ENCODE assay signal across 31 cellular contexts in genomic region chr1:225364439-225364838, GRCh38.
"Had no signal": no experiment of that assay in that cellular context is flagged by ENCODE, and none has a peak within 500 bp of the region (broad histone marks: within the 10 kb centered on the region; RNA-seq: fewer than 3 reads in every experiment).

No MANE protein-coding gene starts in this region.

- H3K27me3 ChIP-seq: brain microvascular endothelial cell, esophagus muscularis mucosa, foreskin keratinocyte had no signal

- H3K9me3 ChIP-seq: esophagus muscularis mucosa, gastrocnemius medialis, heart left ventricle had no signal

- H3K4me3 ChIP-seq: coronary artery, dorsolateral prefrontal cortex, esophagus muscularis mucosa, gastrocnemius medialis, heart left ventricle had no signal

- H3K27ac ChIP-seq: brain microvascular endothelial cell, coronary artery, dorsolateral prefrontal cortex, esophagus muscularis mucosa, foreskin keratinocyte, gastrocnemius medialis, heart left ventricle had no signal

- H3K36me3 ChIP-seq: brain microvascular endothelial cell, esophagus muscularis mucosa, gastrocnemius medialis, heart left ventricle had no signal

- H3K4me1 ChIP-seq: esophagus muscularis mucosa, gastrocnemius medialis, heart left ventricle had no signal

- FAIRE-seq: astrocyte, bronchial epithelial cell had no signal

- DNase-seq: activated CD4-positive, alpha-beta memory T cell treated with anti-CD3 and anti-CD28 coated beads for 36 hours; activated CD4-positive, alpha-beta T cell treated with anti-CD3 and anti-CD28 coated beads for 36 hours; activated CD4-positive, alpha-beta T cell treated with anti-CD3 and anti-CD28 coated beads, Interleukin-2, amount 10 ng/mL, durations not matched to agents 24 days and 14 days; activated CD4-positive, CD25-positive, alpha-beta regulatory T cell; activated CD4-positive, CD25-positive, alpha-beta regulatory T cell treated with anti-CD3 and anti-CD28 coated beads, Interleukin-2, amount 50 U/mL, for 72 hours; activated CD8-positive, alpha-beta memory T cell treated with anti-CD3 and anti-CD28 coated beads, Interleukin-2, amount 50 U/mL, for 48 hours; activated gamma-delta T cell; activated naive CD4-positive, alpha-beta T cell; activated naive CD4-positive, alpha-beta T cell treated with anti-CD3 and anti-CD28 coated beads, Interleukin-2, amount 10 ng/mL, durations not matched to agents 7 days and 5 days; activated naive CD8-positive, alpha-beta T cell treated with anti-CD3 and anti-CD28 coated beads, Interleukin-2, amount 10 ng/mL, durations not matched to agents 7 days and 5 days; activated T-cell treated with anti-CD3 and anti-CD28 coated beads for 4 hours; activated T-cell treated with anti-CD3 and anti-CD28 coated beads, Interleukin-2, amount 50 U/mL, for 24 hours; activated T-cell treated with anti-CD3 and anti-CD28 coated beads, Interleukin-2, amount 50 U/mL, for 72 hours; amniotic stem cell; anterior cingulate cortex; brain microvascular endothelial cell; dorsolateral prefrontal cortex; effector memory CD4-positive, alpha-beta T cell; endodermal cell; erythroblast; foreskin keratinocyte; gastrocnemius medialis; glutamatergic neuron; heart left ventricle; T-helper 17 cell; T1000 had no signal

- ATAC-seq: activated CD4-positive, alpha-beta T cell treated with anti-CD3 and anti-CD28 coated beads for 36 hours; activated naive CD4-positive, alpha-beta T cell treated with anti-CD3 and anti-CD28 coated beads, Interleukin-2, amount 50 U/mL, for 72 hours; activated T-cell treated with anti-CD3 and anti-CD28 coated beads, Interleukin-2, amount 50 U/mL, for 72 hours; foreskin keratinocyte; gastrocnemius medialis; heart left ventricle; T-helper 17 cell had no signal
